1 cellular context compared by ENCODE assay signal in the genomic region with DNA sequence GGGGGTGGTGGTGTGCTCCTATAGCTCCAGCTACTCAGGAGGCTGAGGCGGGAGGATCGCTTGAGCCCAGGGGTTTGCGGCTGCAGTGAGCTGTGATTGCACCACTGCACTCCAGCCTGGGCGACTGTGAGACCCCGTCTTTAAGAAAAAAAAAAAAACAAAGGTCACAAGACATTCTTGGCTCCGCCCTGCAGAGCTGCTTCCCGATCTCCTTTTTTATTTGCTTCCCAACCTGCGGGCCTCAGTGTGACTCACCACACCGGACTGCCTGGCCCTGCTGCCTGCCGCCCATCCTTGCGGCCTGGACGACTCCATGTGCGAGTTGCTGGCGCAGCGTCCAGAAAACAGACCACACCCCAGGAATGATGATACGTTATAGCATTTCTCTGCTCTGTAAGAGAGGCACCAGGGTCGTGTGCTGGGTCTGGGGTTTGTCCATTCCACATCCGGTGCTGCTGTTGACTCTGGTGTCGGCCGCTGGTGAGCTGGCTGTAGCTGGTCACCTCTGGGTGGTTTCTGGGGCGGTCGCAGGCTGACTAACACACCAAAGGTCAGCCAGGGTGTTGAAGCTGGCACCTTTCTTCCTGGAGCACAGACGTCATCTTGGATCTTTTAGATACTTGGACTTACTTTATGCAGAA.
A peak's percentile ranks its signal among the peaks of the same experiment; 100 is the strongest.
TF ChIP-seq lines count a peak whose summit lies in the region.

No MANE protein-coding gene starts in this region.

TF ChIP-seq in HepG2, 621 proteins besides CTCF, POLR2A, EP300 and RAD21 (continued from another document and continues in another):
- TF ChIP-seq NAIF1 (CRISPR knock-in tag; IDR thresholded peaks at IDR 0.05; ENCODE audit: borderline replicate concordance) (no peak), ZNF430 (CRISPR knock-in tag; IDR thresholded peaks at IDR 0.05) (0 out of 2 replicates have a peak, but pooled peaks have one; percentile 63), TARDBP (CRISPR knock-in tag; IDR thresholded peaks at IDR 0.05) (peak; percentile 72; the same call in 1 of the 2 replicates), ZNF367 (CRISPR knock-in tag; IDR thresholded peaks at IDR 0.05; ENCODE audit: borderline replicate concordance) (no peak), ZNF558 (CRISPR knock-in tag; IDR thresholded peaks at IDR 0.05; ENCODE audit: borderline replicate concordance) (no peak), ELK4 (CRISPR knock-in tag; IDR thresholded peaks at IDR 0.05; ENCODE audit: borderline replicate concordance) (no peak), ZNF569 (CRISPR knock-in tag; IDR thresholded peaks at IDR 0.05; ENCODE audit: borderline replicate concordance) (no peak), PBX2 (CRISPR knock-in tag; IDR thresholded peaks at IDR 0.05) (no peak), SIN3A (IDR thresholded peaks at IDR 0.05; ENCODE audit: borderline replicate concordance, low read depth, low read length) (no peak), ZNF607 (CRISPR knock-in tag; IDR thresholded peaks at IDR 0.05; ENCODE audit: borderline replicate concordance) (peak; percentile 60; the same call in 1 of the 2 replicates), ZNF441 (CRISPR knock-in tag; IDR thresholded peaks at IDR 0.05; ENCODE audit: borderline replicate concordance) (peak; percentile 80), ZNF460 (CRISPR knock-in tag; IDR thresholded peaks at IDR 0.05; ENCODE audit: borderline replicate concordance) (no peak), TFE3 (CRISPR knock-in tag; IDR thresholded peaks at IDR 0.05) (no peak), ZBTB14 (CRISPR knock-in tag; IDR thresholded peaks at IDR 0.05) (no peak), USF2 (IDR thresholded peaks at IDR 0.05; ENCODE audit: low read depth, low read length) (no peak), USF2 (CRISPR knock-in tag; IDR thresholded peaks at IDR 0.05; ENCODE audit: borderline replicate concordance) (no peak), MLXIP (CRISPR knock-in tag; IDR thresholded peaks at IDR 0.05; ENCODE audit: borderline replicate concordance) (no peak), DRAP1 (CRISPR knock-in tag; IDR thresholded peaks at IDR 0.05) (no peak), CBX5 (CRISPR knock-in tag; IDR thresholded peaks at IDR 0.05; ENCODE audit: borderline replicate concordance) (peak; percentile 75; the same call in 1 of the 2 replicates), ZNF660 (CRISPR knock-in tag; IDR thresholded peaks at IDR 0.05; ENCODE audit: borderline replicate concordance, low read depth) (no peak), KMT2B (CRISPR knock-in tag; IDR thresholded peaks at IDR 0.05) (no peak)
- TF ChIP-seq, protein P1, sequence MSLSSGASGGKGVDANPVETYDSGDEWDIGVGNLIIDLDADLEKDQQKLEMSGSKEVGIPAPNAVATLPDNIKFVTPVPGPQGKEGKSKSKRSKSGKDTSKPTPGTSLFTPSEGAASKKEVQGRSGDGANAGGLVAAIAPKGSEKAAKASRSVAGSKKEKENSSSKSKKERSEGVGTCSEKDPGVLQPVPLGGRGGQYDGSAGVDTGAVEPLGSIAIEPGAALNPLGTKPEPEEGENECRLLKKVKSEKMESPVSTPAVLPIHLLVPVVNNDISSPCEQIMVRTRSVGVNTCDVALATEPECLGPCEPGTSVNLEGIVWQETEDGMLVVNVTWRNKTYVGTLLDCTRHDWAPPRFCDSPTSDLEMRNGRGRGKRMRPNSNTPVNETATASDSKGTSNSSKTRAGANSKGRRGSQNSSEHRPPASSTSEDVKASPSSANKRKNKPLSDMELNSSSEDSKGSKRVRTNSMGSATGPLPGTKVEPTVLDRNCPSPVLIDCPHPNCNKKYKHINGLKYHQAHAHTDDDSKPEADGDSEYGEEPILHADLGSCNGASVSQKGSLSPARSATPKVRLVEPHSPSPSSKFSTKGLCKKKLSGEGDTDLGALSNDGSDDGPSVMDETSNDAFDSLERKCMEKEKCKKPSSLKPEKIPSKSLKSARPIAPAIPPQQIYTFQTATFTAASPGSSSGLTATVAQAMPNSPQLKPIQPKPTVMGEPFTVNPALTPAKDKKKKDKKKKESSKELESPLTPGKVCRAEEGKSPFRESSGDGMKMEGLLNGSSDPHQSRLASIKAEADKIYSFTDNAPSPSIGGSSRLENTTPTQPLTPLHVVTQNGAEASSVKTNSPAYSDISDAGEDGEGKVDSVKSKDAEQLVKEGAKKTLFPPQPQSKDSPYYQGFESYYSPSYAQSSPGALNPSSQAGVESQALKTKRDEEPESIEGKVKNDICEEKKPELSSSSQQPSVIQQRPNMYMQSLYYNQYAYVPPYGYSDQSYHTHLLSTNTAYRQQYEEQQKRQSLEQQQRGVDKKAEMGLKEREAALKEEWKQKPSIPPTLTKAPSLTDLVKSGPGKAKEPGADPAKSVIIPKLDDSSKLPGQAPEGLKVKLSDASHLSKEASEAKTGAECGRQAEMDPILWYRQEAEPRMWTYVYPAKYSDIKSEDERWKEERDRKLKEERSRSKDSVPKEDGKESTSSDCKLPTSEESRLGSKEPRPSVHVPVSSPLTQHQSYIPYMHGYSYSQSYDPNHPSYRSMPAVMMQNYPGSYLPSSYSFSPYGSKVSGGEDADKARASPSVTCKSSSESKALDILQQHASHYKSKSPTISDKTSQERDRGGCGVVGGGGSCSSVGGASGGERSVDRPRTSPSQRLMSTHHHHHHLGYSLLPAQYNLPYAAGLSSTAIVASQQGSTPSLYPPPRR (CRISPR knock-in tag; IDR thresholded peaks at IDR 0.05; ENCODE audit: borderline replicate concordance), result peak; percentile 90
- TF ChIP-seq, protein P2, sequence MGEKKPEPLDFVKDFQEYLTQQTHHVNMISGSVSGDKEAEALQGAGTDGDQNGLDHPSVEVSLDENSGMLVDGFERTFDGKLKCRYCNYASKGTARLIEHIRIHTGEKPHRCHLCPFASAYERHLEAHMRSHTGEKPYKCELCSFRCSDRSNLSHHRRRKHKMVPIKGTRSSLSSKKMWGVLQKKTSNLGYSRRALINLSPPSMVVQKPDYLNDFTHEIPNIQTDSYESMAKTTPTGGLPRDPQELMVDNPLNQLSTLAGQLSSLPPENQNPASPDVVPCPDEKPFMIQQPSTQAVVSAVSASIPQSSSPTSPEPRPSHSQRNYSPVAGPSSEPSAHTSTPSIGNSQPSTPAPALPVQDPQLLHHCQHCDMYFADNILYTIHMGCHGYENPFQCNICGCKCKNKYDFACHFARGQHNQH (CRISPR knock-in tag; IDR thresholded peaks at IDR 0.05), result peak; percentile 75
- TF ChIP-seq, protein P3, sequence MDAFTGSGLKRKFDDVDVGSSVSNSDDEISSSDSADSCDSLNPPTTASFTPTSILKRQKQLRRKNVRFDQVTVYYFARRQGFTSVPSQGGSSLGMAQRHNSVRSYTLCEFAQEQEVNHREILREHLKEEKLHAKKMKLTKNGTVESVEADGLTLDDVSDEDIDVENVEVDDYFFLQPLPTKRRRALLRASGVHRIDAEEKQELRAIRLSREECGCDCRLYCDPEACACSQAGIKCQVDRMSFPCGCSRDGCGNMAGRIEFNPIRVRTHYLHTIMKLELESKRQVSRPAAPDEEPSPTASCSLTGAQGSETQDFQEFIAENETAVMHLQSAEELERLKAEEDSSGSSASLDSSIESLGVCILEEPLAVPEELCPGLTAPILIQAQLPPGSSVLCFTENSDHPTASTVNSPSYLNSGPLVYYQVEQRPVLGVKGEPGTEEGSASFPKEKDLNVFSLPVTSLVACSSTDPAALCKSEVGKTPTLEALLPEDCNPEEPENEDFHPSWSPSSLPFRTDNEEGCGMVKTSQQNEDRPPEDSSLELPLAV (CRISPR knock-in tag; conservative IDR thresholded peaks at IDR 0.05; ENCODE audit: low read depth), result no peak
- TF ChIP-seq, protein P4, sequence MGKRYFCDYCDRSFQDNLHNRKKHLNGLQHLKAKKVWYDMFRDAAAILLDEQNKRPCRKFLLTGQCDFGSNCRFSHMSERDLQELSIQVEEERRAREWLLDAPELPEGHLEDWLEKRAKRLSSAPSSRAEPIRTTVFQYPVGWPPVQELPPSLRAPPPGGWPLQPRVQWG (CRISPR knock-in tag; IDR thresholded peaks at IDR 0.05; ENCODE audit: borderline replicate concordance, low read depth), result no peak
